In the genomic region with DNA sequence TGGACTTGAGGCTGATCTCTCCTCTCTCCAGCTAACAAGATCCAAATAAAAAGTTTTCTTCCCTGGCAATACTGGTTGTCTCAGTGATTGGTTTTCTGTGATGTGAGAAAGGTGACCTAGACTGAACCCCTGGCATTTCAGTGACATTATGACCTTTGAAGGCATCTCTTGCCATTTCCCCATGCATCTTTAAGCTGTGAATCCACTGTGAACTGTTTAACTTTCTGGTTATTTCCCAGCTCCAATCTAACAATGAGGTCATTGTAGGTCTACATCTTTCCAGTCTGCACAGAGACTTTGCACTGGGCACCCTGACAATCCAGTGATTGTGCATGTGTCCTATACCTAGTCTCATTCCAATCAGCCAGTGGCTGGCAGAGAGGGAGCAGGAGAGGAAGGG, we compare ENCODE assay signal across 25 cellular contexts.
DNase-seq lines count a peak whose midpoint lies in the region; ATAC-seq, FAIRE-seq and TF ChIP-seq lines count a peak whose summit lies in the region.
"Had no signal": no experiment of that assay in that cellular context is flagged by ENCODE, and none has a peak within 500 bp of the region (broad histone marks: within the 10 kb centered on the region; RNA-seq: fewer than 3 reads in every experiment).

No MANE protein-coding gene starts in this region.

- TF ChIP-seq POLR2A in HepG2 (IDR thresholded peaks at IDR 0.05; ENCODE audit: insufficient read depth in 1 of 2, low read depth in 2 of 2, low read length in 2 of 2), result no peak
- no peak for TF ChIP-seq POLR2A in right lobe of liver (IDR thresholded peaks at IDR 0.05)
- no peak for TF ChIP-seq POLR2A in uterus (IDR thresholded peaks at IDR 0.05)

- H3K27me3 ChIP-seq in HepG2 (ENCODE audit: control insufficient read depth in 1 of 2, insufficient read depth in 2 of 2, low read length in 2 of 2) (no peaks in the 10 kb centered on the region), right lobe of liver (no peaks in the 10 kb centered on the region), uterus (no peaks in the 10 kb centered on the region)
- H3K27me3 ChIP-seq: MG63, SJSA1 had no signal

- POLR2A ChIA-PET in HepG2 (lab: Yijun Ruan, JAX), result interaction anchor here (0.5 kb wide), 1 partner anchor 1075 kb away, joined by 3 read pairs; no protein-coding TSS in a partner anchor

- H3K36me3 ChIP-seq in HepG2 (replicated peaks in 1 of 2; ENCODE audit: control insufficient read depth in 1 of 2, insufficient read depth in 2 of 2, low read length in 2 of 2) (no peaks in the 10 kb centered on the region), right lobe of liver (no peaks in the 10 kb centered on the region), uterus (no peaks in the 10 kb centered on the region)
- H3K36me3 ChIP-seq: MG63, SJSA1 had no signal

- TF ChIP-seq CTCF in HepG2 (CRISPR knock-in tag; IDR thresholded peaks at IDR 0.05) (no peak), right lobe of liver (IDR thresholded peaks at IDR 0.05) (no peak), uterus (IDR thresholded peaks at IDR 0.05) (no peak)

- intact Hi-C loops in HepG2 (cut with micrococcal nuclease; ENCODE audit: unreplicated experiment) (no loop called here), right lobe of liver (cut with DNase I) (no loop called here), uterus (cut with DNase I; ENCODE audit: low total_unique reads) (no loop called here)

- peak; percentile 76 for ATAC-seq in HepG2
- ATAC-seq in right lobe of liver, result no peak
- no peak for ATAC-seq in HG03457 (IDR thresholded peaks at IDR 0.05; ENCODE audit: unreplicated experiment)

- in situ Hi-C loops in HepG2 (cut with HindIII; ENCODE audit: extremely low pct_ligation_motif_present, low pct_unique_long_range_greater_than_20kb), result no loop called here

- no peak overlapping the region for H3K4me3 ChIP-seq in HepG2 (replicated peaks in 1 of 3; ENCODE audit: insufficient read depth in 1 of 3, low read depth in 2 of 3, low read length in 3 of 3)
- no peak overlapping the region for H3K4me3 ChIP-seq in right lobe of liver
- H3K4me3 ChIP-seq in uterus, result no peak overlapping the region
- H3K4me3 ChIP-seq: MG63, PC-9, SJSA1 had no signal

- DNase-seq in HepG2 (ENCODE audit: low spot score), result peak; percentile 71
- DNase-seq in right lobe of liver, result no peak
- DNase-seq in globus pallidus (ENCODE audit: low spot score), result peak; percentile 70
- DNase-seq in midbrain (lab: John Stamatoyannopoulos, UW), result peak; percentile 45
- no peak for DNase-seq in NCI-H748 (lab: John Stamatoyannopoulos, UW; ENCODE audit: unreplicated experiment)
- DNase-seq in T1000 (lab: John Stamatoyannopoulos, UW), result no peak
- DNase-seq in uterus, result no peak
- DNase-seq: 8988T, ACHN, DMS53, H7, KBM-7, MG63, NCI-H1105 treated with DMSO at 0.1 percent for 48 hours, NCI-H146, NCI-H1930, NCI-H2107, NCI-H524, NCI-H774, PC-9, Right ventricle myocardium superior, RPMI8226 had no signal

- H2AFZ ChIP-seq in HepG2 (ENCODE audit: low read length), result no peak overlapping the region
- H2AFZ ChIP-seq: PC-9 had no signal

- no peak for TF ChIP-seq RAD21 in HepG2 (CRISPR knock-in tag; IDR thresholded peaks at IDR 0.05)

- H3K4me1 ChIP-seq in HepG2 (ENCODE audit: insufficient read depth, low read length), result peaks cover 11% of the 10 kb centered on the region
- H3K4me1 ChIP-seq in right lobe of liver, result no peaks in the 10 kb centered on the region
- no peaks in the 10 kb centered on the region for H3K4me1 ChIP-seq in uterus
- H3K4me1 ChIP-seq: SJSA1 had no signal

- H3K27ac ChIP-seq in HepG2 (ENCODE audit: extremely low read length, insufficient read depth, low read length) (no peak overlapping the region), right lobe of liver (no peak overlapping the region), uterus (no peak overlapping the region)
- H3K27ac ChIP-seq: PC-9, SJSA1 had no signal

- TF ChIP-seq EP300 in HepG2 (IDR thresholded peaks at IDR 0.05; ENCODE audit: low read depth in 2 of 2, low read length in 2 of 2) (peak in 1 of 2 experiments; percentile 27; a peak in 1 of 4 replicates), HepG2 (CRISPR knock-in tag; IDR thresholded peaks at IDR 0.05; ENCODE audit: borderline replicate concordance) (no peak)

- no peak for FAIRE-seq in HepG2 (lab: Jason Lieb, UNC)
- FAIRE-seq: HTR-8/SVneo had no signal

- BruUV-seq in HepG2 (replicated peaks; lab: Mats Ljungman, UMichigan), result no TSS peak

- CTCF ChIA-PET in HepG2 (lab: Yijun Ruan, JAX; ENCODE audit: low intra/inter-chr PET ratio, low total read pairs), result no interaction called here

- H3K9ac ChIP-seq in HepG2 (ENCODE audit: insufficient read depth, low read depth, low read length), result no peak overlapping the region

- H4K20me1 ChIP-seq in HepG2 (ENCODE audit: insufficient read depth, low read length), result no peaks in the 10 kb centered on the region

- H3K9me3 ChIP-seq in HepG2 (ENCODE audit: low read length) (peaks cover 18% of the 10 kb centered on the region), right lobe of liver (no peaks in the 10 kb centered on the region), uterus (no peaks in the 10 kb centered on the region)
- H3K9me3 ChIP-seq: SJSA1 had no signal

- H3K4me2 ChIP-seq in HepG2 (ENCODE audit: low read depth, low read length), result no peak overlapping the region
- H3K4me2 ChIP-seq: PC-9 had no signal

- no peaks in the 10 kb centered on the region for H3K79me2 ChIP-seq in HepG2 (ENCODE audit: insufficient read depth, low read length)

TF ChIP-seq in HepG2, 621 proteins besides CTCF, POLR2A, EP300 and RAD21 (continues in another document):
- TF ChIP-seq SOX5 (CRISPR knock-in tag; IDR thresholded peaks at IDR 0.05; ENCODE audit: borderline replicate concordance) (0 out of 2 replicates have a peak, but pooled peaks have one; percentile 38), ZNF644 (CRISPR knock-in tag; IDR thresholded peaks at IDR 0.05; ENCODE audit: low read depth) (no peak; the same call in 1 of the 2 replicates), HDAC2 (CRISPR knock-in tag; IDR thresholded peaks at IDR 0.05) (0 out of 2 replicates have a peak, but pooled peaks have one; percentile 30), ETV6 (CRISPR knock-in tag; conservative IDR thresholded peaks at IDR 0.05) (no peak), ZIK1 (CRISPR knock-in tag; IDR thresholded peaks at IDR 0.05; ENCODE audit: borderline replicate concordance, low read depth) (no peak), ZNF550 (CRISPR knock-in tag; IDR thresholded peaks at IDR 0.05; ENCODE audit: borderline replicate concordance) (no peak), FIP1L1 (IDR thresholded peaks at IDR 0.05; ENCODE audit: borderline replicate concordance, insufficient read depth, low read depth, low read length) (no peak), GATAD2A (CRISPR knock-in tag; IDR thresholded peaks at IDR 0.05) (0 out of 2 replicates have a peak, but pooled peaks have one; percentile 42), RXRB (CRISPR knock-in tag; IDR thresholded peaks at IDR 0.05; ENCODE audit: borderline replicate concordance) (peak; percentile 71; the same call in 1 of the 2 replicates)
- TF ChIP-seq, protein P1, sequence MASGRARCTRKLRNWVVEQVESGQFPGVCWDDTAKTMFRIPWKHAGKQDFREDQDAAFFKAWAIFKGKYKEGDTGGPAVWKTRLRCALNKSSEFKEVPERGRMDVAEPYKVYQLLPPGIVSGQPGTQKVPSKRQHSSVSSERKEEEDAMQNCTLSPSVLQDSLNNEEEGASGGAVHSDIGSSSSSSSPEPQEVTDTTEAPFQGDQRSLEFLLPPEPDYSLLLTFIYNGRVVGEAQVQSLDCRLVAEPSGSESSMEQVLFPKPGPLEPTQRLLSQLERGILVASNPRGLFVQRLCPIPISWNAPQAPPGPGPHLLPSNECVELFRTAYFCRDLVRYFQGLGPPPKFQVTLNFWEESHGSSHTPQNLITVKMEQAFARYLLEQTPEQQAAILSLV (CRISPR knock-in tag; IDR thresholded peaks at IDR 0.05; ENCODE audit: borderline replicate concordance), result no peak
- TF ChIP-seq, protein P2, sequence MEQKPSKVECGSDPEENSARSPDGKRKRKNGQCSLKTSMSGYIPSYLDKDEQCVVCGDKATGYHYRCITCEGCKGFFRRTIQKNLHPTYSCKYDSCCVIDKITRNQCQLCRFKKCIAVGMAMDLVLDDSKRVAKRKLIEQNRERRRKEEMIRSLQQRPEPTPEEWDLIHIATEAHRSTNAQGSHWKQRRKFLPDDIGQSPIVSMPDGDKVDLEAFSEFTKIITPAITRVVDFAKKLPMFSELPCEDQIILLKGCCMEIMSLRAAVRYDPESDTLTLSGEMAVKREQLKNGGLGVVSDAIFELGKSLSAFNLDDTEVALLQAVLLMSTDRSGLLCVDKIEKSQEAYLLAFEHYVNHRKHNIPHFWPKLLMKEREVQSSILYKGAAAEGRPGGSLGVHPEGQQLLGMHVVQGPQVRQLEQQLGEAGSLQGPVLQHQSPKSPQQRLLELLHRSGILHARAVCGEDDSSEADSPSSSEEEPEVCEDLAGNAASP (CRISPR knock-in tag; IDR thresholded peaks at IDR 0.05; ENCODE audit: borderline replicate concordance), result peak; percentile 96; the same call in 1 of the 2 replicates
- TF ChIP-seq, protein P3, sequence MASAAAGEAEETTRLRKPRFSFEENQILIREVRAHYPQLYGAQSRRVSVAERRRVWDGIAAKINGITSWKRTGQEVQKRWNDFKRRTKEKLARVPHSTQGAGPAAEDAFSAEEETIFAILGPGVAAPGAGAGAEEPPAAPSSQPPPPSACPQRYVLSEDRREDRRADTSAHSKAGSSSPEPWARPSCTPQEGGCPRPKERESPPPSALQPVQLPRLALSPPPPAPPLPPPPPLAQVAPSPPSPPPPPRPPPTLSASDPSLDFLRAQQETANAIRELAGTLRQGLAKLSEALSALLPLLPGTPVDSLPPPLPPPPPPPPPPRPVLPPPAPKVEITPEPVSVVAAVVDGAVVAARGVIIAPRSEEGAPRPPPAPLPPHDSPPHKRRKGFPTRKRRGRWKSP (CRISPR knock-in tag; IDR thresholded peaks at IDR 0.05), result no peak
- TF ChIP-seq, protein P4, sequence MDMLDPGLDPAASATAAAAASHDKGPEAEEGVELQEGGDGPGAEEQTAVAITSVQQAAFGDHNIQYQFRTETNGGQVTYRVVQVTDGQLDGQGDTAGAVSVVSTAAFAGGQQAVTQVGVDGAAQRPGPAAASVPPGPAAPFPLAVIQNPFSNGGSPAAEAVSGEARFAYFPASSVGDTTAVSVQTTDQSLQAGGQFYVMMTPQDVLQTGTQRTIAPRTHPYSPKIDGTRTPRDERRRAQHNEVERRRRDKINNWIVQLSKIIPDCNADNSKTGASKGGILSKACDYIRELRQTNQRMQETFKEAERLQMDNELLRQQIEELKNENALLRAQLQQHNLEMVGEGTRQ (IDR thresholded peaks at IDR 0.05; ENCODE audit: low read depth, low read length), result no peak
- TF ChIP-seq, protein P4 (CRISPR knock-in tag; IDR thresholded peaks at IDR 0.05; ENCODE audit: borderline replicate concordance), result no peak

Comparison
In these comparisons a context has a peak if more than half of its experiments do, and no peak if none do; other contexts are left out.
1. DNase-seq: peak in HepG2 (single experiment), globus pallidus (single experiment) and midbrain (single experiment); none in right lobe of liver (0 of 3), NCI-H748 (single experiment), T1000 (single experiment) and uterus (0 of 2).